ENCODE assay signal across 18 cellular contexts in the genomic region with DNA sequence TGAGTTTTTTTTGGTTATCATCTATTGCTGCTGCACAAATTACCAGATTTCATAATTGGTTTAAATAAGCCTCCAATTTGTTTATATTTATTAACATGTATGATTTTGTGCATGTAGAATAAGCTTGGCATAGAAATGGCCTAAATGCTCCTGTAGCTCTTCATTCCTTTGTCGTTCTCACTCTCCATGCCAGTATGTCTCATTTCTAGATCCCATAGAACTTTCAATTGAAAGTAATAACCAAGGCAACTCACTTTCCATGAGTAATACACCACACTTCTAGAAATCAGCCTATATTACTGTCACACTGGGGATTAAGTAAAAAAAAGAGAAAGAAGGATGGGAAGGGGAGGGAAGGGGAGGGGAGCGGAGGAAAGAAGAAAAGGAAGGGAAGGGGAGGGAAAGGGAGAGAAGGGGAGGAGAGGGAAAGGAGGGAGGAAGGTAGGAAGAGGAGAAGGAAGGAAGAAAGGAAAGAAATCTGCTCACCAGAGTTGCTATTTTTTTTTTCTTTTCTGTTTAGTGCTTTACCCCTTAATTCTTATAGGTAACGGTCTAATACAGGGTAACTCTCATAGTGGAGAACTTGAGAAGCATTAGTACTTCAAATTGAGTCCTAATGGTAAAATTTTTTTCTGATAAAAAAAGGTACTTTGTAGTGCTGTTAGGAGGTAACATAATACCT.
"Had no signal": no experiment of that assay in that cellular context is flagged by ENCODE, and none has a peak within 500 bp of the region (broad histone marks: within the 10 kb centered on the region; RNA-seq: fewer than 3 reads in every experiment).

No MANE protein-coding gene starts in this region.

- ATAC-seq: left colon, upper lobe of right lung had no signal

- H3K9me3 ChIP-seq: sigmoid colon, testis, tibial nerve, upper lobe of right lung, vagina had no signal

- H3K4me3 Mint-ChIP-seq: endodermal cell; naive B cell; nephron; stimulated activated naive CD8-positive, alpha-beta T cell treated with anti-CD3 and anti-CD28 coated beads, Interleukin-15, Interleukin-2, amounts not matched to agents 100 ng/mL and 50 ng/mL, for 24 hours had no signal

- H3K27me3 ChIP-seq: sigmoid colon, testis, tibial nerve, upper lobe of right lung, vagina had no signal

- H3K27ac Mint-ChIP-seq: endodermal cell; nephron; stimulated activated naive CD8-positive, alpha-beta T cell treated with anti-CD3 and anti-CD28 coated beads, Interleukin-15, Interleukin-2, amounts not matched to agents 100 ng/mL and 50 ng/mL, for 24 hours had no signal

- H3K27ac ChIP-seq: coronary artery, sigmoid colon, skin epidermis, testis, tibial nerve, upper lobe of right lung, vagina had no signal

- H3K27me3 Mint-ChIP-seq: naive B cell; stimulated activated naive CD8-positive, alpha-beta T cell treated with anti-CD3 and anti-CD28 coated beads, Interleukin-15, Interleukin-2, amounts not matched to agents 100 ng/mL and 50 ng/mL, for 24 hours had no signal

- H3K36me3 ChIP-seq: sigmoid colon, tibial nerve, vagina had no signal

- DNase-seq: effector CD4-positive, alpha-beta T cell; endodermal cell; foreskin melanocyte; head of caudate nucleus; hippocampal formation; left colon; mesendoderm; naive B cell; sigmoid colon; stimulated activated CD4-positive, alpha-beta T cell treated with anti-CD3 and anti-CD28 coated beads, Interleukin-2, amount 100 ng/mL, for 48 hours; testis; upper lobe of right lung had no signal

- H3K4me3 ChIP-seq: coronary artery, sigmoid colon, skin epidermis, testis, tibial nerve, upper lobe of right lung, vagina had no signal

- H3K4me1 Mint-ChIP-seq: endodermal cell, naive B cell, nephron had no signal

- H3K4me1 ChIP-seq: sigmoid colon, testis, tibial nerve, upper lobe of right lung, vagina had no signal

- H3K9me3 Mint-ChIP-seq: endodermal cell; naive B cell; nephron; stimulated activated naive CD8-positive, alpha-beta T cell treated with anti-CD3 and anti-CD28 coated beads, Interleukin-15, Interleukin-2, amounts not matched to agents 100 ng/mL and 50 ng/mL, for 24 hours had no signal
